1 cellular context compared by ENCODE assay signal in genomic region chr5:19706776-19707175, GRCh38.
TF ChIP-seq lines count a peak whose summit lies in the region.

No MANE protein-coding gene starts in this region.

TF ChIP-seq in SK-N-SH treated with all-trans-retinoic acid at 6 μM for 48 hours, 23 proteins besides CTCF, POLR2A, EP300 and RAD21 (continued from another document):
- TF ChIP-seq POU6F1 (CRISPR knock-in tag; IDR thresholded peaks at IDR 0.05; ENCODE audit: borderline replicate concordance, low read depth) = no peak
- no peak for TF ChIP-seq ZC3H10 (CRISPR knock-in tag; IDR thresholded peaks at IDR 0.05)
TF ChIP-seq in SK-N-SH treated with all-trans-retinoic acid at 6 μM for 48 hours: peak in this region for 0.
